In genomic region chr17:78665385-78665951, GRCh38 we compare ENCODE assay signal across 3 cellular contexts.
TF ChIP-seq lines count a peak whose summit lies in the region.

No MANE protein-coding gene starts in this region.

TF ChIP-seq in A549, 52 proteins besides CTCF, POLR2A, EP300 and RAD21 (continued from another document and continues in another):
- no peak for TF ChIP-seq FOXS1 (CRISPR knock-in tag; IDR thresholded peaks at IDR 0.05)
- no peak for TF ChIP-seq PBX3 (IDR thresholded peaks at IDR 0.05)
- TF ChIP-seq CEBPB (IDR thresholded peaks at IDR 0.05) = no peak
- TF ChIP-seq, protein P1, sequence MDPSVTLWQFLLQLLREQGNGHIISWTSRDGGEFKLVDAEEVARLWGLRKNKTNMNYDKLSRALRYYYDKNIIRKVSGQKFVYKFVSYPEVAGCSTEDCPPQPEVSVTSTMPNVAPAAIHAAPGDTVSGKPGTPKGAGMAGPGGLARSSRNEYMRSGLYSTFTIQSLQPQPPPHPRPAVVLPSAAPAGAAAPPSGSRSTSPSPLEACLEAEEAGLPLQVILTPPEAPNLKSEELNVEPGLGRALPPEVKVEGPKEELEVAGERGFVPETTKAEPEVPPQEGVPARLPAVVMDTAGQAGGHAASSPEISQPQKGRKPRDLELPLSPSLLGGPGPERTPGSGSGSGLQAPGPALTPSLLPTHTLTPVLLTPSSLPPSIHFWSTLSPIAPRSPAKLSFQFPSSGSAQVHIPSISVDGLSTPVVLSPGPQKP (IDR thresholded peaks at IDR 0.05; ENCODE audit: low read depth, low read length) = no peak
- no peak for TF ChIP-seq HDAC2 (IDR thresholded peaks at IDR 0.05)
- no peak for TF ChIP-seq E2F6 (IDR thresholded peaks at IDR 0.05; ENCODE audit: borderline replicate concordance, low read depth)
- no peak for TF ChIP-seq EHF (CRISPR knock-in tag; IDR thresholded peaks at IDR 0.05)
- no peak for TF ChIP-seq SMC3 (IDR thresholded peaks at IDR 0.05)
- TF ChIP-seq TFCP2L1 (CRISPR knock-in tag; IDR thresholded peaks at IDR 0.05) = no peak
- no peak for TF ChIP-seq RFX5 (IDR thresholded peaks at IDR 0.05)
- TF ChIP-seq, protein P2, sequence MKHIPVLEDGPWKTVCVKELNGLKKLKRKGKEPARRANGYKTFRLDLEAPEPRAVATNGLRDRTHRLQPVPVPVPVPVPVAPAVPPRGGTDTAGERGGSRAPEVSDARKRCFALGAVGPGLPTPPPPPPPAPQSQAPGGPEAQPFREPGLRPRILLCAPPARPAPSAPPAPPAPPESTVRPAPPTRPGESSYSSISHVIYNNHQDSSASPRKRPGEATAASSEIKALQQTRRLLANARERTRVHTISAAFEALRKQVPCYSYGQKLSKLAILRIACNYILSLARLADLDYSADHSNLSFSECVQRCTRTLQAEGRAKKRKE (CRISPR knock-in tag; IDR thresholded peaks at IDR 0.05; ENCODE audit: low read depth) = no peak
- TF ChIP-seq ZC3H11A (IDR thresholded peaks at IDR 0.05) = no peak
- TF ChIP-seq, protein P3, sequence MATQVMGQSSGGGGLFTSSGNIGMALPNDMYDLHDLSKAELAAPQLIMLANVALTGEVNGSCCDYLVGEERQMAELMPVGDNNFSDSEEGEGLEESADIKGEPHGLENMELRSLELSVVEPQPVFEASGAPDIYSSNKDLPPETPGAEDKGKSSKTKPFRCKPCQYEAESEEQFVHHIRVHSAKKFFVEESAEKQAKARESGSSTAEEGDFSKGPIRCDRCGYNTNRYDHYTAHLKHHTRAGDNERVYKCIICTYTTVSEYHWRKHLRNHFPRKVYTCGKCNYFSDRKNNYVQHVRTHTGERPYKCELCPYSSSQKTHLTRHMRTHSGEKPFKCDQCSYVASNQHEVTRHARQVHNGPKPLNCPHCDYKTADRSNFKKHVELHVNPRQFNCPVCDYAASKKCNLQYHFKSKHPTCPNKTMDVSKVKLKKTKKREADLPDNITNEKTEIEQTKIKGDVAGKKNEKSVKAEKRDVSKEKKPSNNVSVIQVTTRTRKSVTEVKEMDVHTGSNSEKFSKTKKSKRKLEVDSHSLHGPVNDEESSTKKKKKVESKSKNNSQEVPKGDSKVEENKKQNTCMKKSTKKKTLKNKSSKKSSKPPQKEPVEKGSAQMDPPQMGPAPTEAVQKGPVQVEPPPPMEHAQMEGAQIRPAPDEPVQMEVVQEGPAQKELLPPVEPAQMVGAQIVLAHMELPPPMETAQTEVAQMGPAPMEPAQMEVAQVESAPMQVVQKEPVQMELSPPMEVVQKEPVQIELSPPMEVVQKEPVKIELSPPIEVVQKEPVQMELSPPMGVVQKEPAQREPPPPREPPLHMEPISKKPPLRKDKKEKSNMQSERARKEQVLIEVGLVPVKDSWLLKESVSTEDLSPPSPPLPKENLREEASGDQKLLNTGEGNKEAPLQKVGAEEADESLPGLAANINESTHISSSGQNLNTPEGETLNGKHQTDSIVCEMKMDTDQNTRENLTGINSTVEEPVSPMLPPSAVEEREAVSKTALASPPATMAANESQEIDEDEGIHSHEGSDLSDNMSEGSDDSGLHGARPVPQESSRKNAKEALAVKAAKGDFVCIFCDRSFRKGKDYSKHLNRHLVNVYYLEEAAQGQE (IDR thresholded peaks at IDR 0.05) = no peak

TF ChIP-seq in HEK293, 187 proteins besides CTCF, POLR2A, EP300 and RAD21 (continued from another document):
- TF ChIP-seq ZNF23 (tag by site-specific recombination; IDR thresholded peaks at IDR 0.05; ENCODE audit: borderline replicate concordance) (no peak), ZXDB (tag by site-specific recombination; IDR thresholded peaks at IDR 0.05) (no peak), ZNF146 (tag by site-specific recombination; IDR thresholded peaks at IDR 0.05) (no peak), ZNF341 (tag by site-specific recombination; IDR thresholded peaks at IDR 0.05; ENCODE audit: low read depth) (no peak), ZNF366 (tag by site-specific recombination; conservative IDR thresholded peaks at IDR 0.05) (0 out of 2 replicates have a peak, but pooled peaks have one; percentile 26), ZBTB10 (tag by site-specific recombination; IDR thresholded peaks at IDR 0.05) (no peak), KLF10 (tag by site-specific recombination; IDR thresholded peaks at IDR 0.05) (no peak)
TF ChIP-seq in HEK293: peak in this region for 2.

TF ChIP-seq in K562, 482 proteins besides CTCF, POLR2A, EP300 and RAD21 (continued from another document):
- TF ChIP-seq, protein P3 (CRISPR knock-in tag; IDR thresholded peaks at IDR 0.05; ENCODE audit: low read depth) = 0 out of 2 replicates have a peak, but pooled peaks have one; percentile 22
- TF ChIP-seq CREB1 (IDR thresholded peaks at IDR 0.05) (no peak), CREB1 (CRISPR knock-in tag; IDR thresholded peaks at IDR 0.05) (0 out of 2 replicates have a peak, but pooled peaks have one; percentile 18), L3MBTL2 (IDR thresholded peaks at IDR 0.05) (no peak), ZNF24 (IDR thresholded peaks at IDR 0.05) (peak; percentile 71; the same call in 1 of the 2 replicates), GTF2E2 (tag; IDR thresholded peaks at IDR 0.05) (peak; percentile 80), ZFX (CRISPR knock-in tag; IDR thresholded peaks at IDR 0.05) (peak; percentile 8; the same call in 1 of the 2 replicates), HDAC8 (tag; IDR thresholded peaks at IDR 0.05) (no peak), MCM7 (IDR thresholded peaks at IDR 0.05) (no peak)
